24 cellular contexts compared by ENCODE assay signal in the genomic region with DNA sequence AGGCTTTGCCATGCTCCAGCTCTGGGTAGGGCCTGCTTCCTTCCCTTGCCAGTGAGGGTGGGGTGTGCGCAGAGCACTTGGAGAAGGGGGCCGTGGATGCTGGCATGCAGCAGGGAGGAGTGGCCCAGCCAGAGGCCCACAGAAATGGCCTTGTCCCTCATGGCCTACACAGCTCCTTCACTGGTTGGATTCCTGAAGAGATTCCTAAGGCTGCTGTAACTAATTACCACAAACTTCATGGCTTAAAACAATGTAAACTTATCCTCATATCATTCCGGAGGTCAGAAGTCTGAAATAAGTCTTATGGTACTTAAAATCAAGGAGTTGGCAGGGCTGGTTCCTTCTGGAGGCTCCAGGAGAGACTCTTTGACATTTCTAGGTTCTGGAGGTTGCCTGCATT.
"Had no signal": no experiment of that assay in that cellular context is flagged by ENCODE, and none has a peak within 500 bp of the region (broad histone marks: within the 10 kb centered on the region; RNA-seq: fewer than 3 reads in every experiment).

No MANE protein-coding gene starts in this region.

- H3K36me3 ChIP-seq: cardiac muscle cell, left lung, lower lobe of right lung, neural progenitor cell, sigmoid colon, suprapubic skin had no signal

- H2AFZ ChIP-seq: neural progenitor cell had no signal

- H3K36me3 Mint-ChIP-seq: activated CD8-positive, alpha-beta memory T cell treated with anti-CD3 and anti-CD28 coated beads, Interleukin-2, amount 10 ng/mL, durations not matched to agents 7 days and 5 days; activated naive CD4-positive, alpha-beta T cell treated with anti-CD3 and anti-CD28 coated beads, Interleukin-2, amount 50 U/mL, for 24 hours; natural killer cell had no signal

- H3K27me3 Mint-ChIP-seq: activated CD4-positive, alpha-beta T cell treated with anti-CD3 and anti-CD28 coated beads for 36 hours; activated CD8-positive, alpha-beta memory T cell treated with anti-CD3 and anti-CD28 coated beads, Interleukin-2, amount 10 ng/mL, durations not matched to agents 7 days and 5 days; activated naive CD4-positive, alpha-beta T cell treated with anti-CD3 and anti-CD28 coated beads, Interleukin-2, amount 50 U/mL, for 24 hours; activated naive CD8-positive, alpha-beta T cell treated with anti-CD3 and anti-CD28 coated beads, Interleukin-2, amount 50 U/mL, for 24 hours had no signal

- H3K9ac ChIP-seq: neural progenitor cell had no signal

- H3K27ac Mint-ChIP-seq: activated CD4-positive, alpha-beta T cell treated with anti-CD3 and anti-CD28 coated beads for 36 hours; activated CD8-positive, alpha-beta memory T cell treated with anti-CD3 and anti-CD28 coated beads, Interleukin-2, amount 10 ng/mL, durations not matched to agents 7 days and 5 days; activated CD8-positive, alpha-beta T cell treated with anti-CD3 and anti-CD28 coated beads, Interleukin-2, amount 10 ng/mL, durations not matched to agents 7 days and 5 days; activated naive CD4-positive, alpha-beta T cell treated with anti-CD3 and anti-CD28 coated beads, Interleukin-2, amount 50 U/mL, for 24 hours; activated naive CD8-positive, alpha-beta T cell treated with anti-CD3 and anti-CD28 coated beads, Interleukin-2, amount 50 U/mL, for 24 hours; activated T-helper 2 cell treated with anti-CD3 and anti-CD28 coated beads, Interferon-gamma antibody, Interleukin-2, Interleukin-4, amounts not matched to agents 10 μg/mL and 5 μg/mL and 100 μg/mL, durations not matched to agents 14 hours and 24 hours and 36 hours; endodermal cell; natural killer cell; neural progenitor cell; T-helper 2 cell treated with Interferon-gamma antibody and Interleukin-4, amounts not matched to agents 5 μg/mL and 100 μg/mL, for 36 hours had no signal

- DNase-seq: activated CD4-positive, alpha-beta T cell treated with anti-CD3 and anti-CD28 coated beads for 36 hours; activated CD4-positive, CD25-positive, alpha-beta regulatory T cell; activated CD8-positive, alpha-beta memory T cell treated with anti-CD3 and anti-CD28 coated beads, Interleukin-2, amount 10 ng/mL, durations not matched to agents 7 days and 5 days; activated CD8-positive, alpha-beta T cell treated with anti-CD3 and anti-CD28 coated beads, Interleukin-2, amount 10 ng/mL, durations not matched to agents 7 days and 5 days; activated naive CD8-positive, alpha-beta T cell treated with anti-CD3 and anti-CD28 coated beads, Interleukin-2, amount 50 U/mL, for 24 hours; activated T-cell treated with anti-CD3 and anti-CD28 coated beads, Interleukin-2, amount 50 U/mL, for 48 hours; cerebellar nuclear complex; endodermal cell; left lung; lower lobe of right lung; mesendoderm; natural killer cell; sigmoid colon; stimulated activated naive CD4-positive, alpha-beta T cell; T-helper 1 cell; tibial artery had no signal

- H3K4me1 Mint-ChIP-seq: activated CD4-positive, alpha-beta T cell treated with anti-CD3 and anti-CD28 coated beads for 36 hours; activated CD8-positive, alpha-beta memory T cell treated with anti-CD3 and anti-CD28 coated beads, Interleukin-2, amount 10 ng/mL, durations not matched to agents 7 days and 5 days; activated naive CD4-positive, alpha-beta T cell treated with anti-CD3 and anti-CD28 coated beads, Interleukin-2, amount 50 U/mL, for 24 hours; activated naive CD8-positive, alpha-beta T cell treated with anti-CD3 and anti-CD28 coated beads, Interleukin-2, amount 50 U/mL, for 24 hours; natural killer cell had no signal

- H3K4me2 ChIP-seq: neural progenitor cell had no signal

- H3K9me3 Mint-ChIP-seq: activated naive CD4-positive, alpha-beta T cell treated with anti-CD3 and anti-CD28 coated beads, Interleukin-2, amount 50 U/mL, for 24 hours; activated naive CD8-positive, alpha-beta T cell treated with anti-CD3 and anti-CD28 coated beads, Interleukin-2, amount 50 U/mL, for 24 hours; activated T-helper 2 cell treated with anti-CD3 and anti-CD28 coated beads, Interferon-gamma antibody, Interleukin-2, Interleukin-4, amounts not matched to agents 10 μg/mL and 5 μg/mL and 100 μg/mL, durations not matched to agents 14 hours and 24 hours and 36 hours; natural killer cell; T-helper 2 cell treated with Interferon-gamma antibody and Interleukin-4, amounts not matched to agents 5 μg/mL and 100 μg/mL, for 36 hours had no signal

- FAIRE-seq: frontal cortex had no signal

- H3K27ac ChIP-seq: cardiac muscle cell, coronary artery, left lung, lower lobe of right lung, neural progenitor cell, sigmoid colon, suprapubic skin, tibial artery had no signal

- H3K27me3 ChIP-seq: cardiac muscle cell, neural progenitor cell, sigmoid colon, suprapubic skin, tibial artery had no signal

- H3K4me3 Mint-ChIP-seq: activated CD4-positive, alpha-beta T cell treated with anti-CD3 and anti-CD28 coated beads for 36 hours; activated CD8-positive, alpha-beta memory T cell treated with anti-CD3 and anti-CD28 coated beads, Interleukin-2, amount 10 ng/mL, durations not matched to agents 7 days and 5 days; activated CD8-positive, alpha-beta T cell treated with anti-CD3 and anti-CD28 coated beads, Interleukin-2, amount 10 ng/mL, durations not matched to agents 7 days and 5 days; activated naive CD4-positive, alpha-beta T cell treated with anti-CD3 and anti-CD28 coated beads, Interleukin-2, amount 50 U/mL, for 24 hours; activated naive CD8-positive, alpha-beta T cell treated with anti-CD3 and anti-CD28 coated beads, Interleukin-2, amount 50 U/mL, for 24 hours; endodermal cell; natural killer cell; neural progenitor cell; T-helper 2 cell treated with Interferon-gamma antibody and Interleukin-4, amounts not matched to agents 5 μg/mL and 100 μg/mL, for 36 hours had no signal

- H3K4me3 ChIP-seq: cardiac muscle cell, coronary artery, left lung, lower lobe of right lung, neural progenitor cell, sigmoid colon, suprapubic skin, tibial artery had no signal

- H3K9me3 ChIP-seq: suprapubic skin, tibial artery had no signal
